ENCODE assay signal across 19 cellular contexts in genomic region chr2:218708086-218708485, GRCh38. TPM values are rescaled to one million over a fixed set of nuclear protein-coding genes. Genes with fewer than 3 reads are reported as not detected.
DNase-seq lines count a peak whose midpoint lies in the region; ATAC-seq and TF ChIP-seq lines count a peak whose summit lies in the region.
"Had no signal": no experiment of that assay in that cellular context is flagged by ENCODE, and none has a peak within 500 bp of the region (broad histone marks: within the 10 kb centered on the region; RNA-seq: fewer than 3 reads in every experiment).

No MANE protein-coding gene starts in this region.

- no peak for TF ChIP-seq CTCF in upper lobe of left lung (IDR thresholded peaks at IDR 0.05)

- H3K9me3 Mint-ChIP-seq in activated CD8-positive, alpha-beta memory T cell treated with anti-CD3 and anti-CD28 coated beads, Interleukin-2, amount 10 ng/mL, durations not matched to agents 7 days and 5 days (ENCODE audit: low read depth), result no peaks in the 10 kb centered on the region
- no peaks in the 10 kb centered on the region for H3K9me3 Mint-ChIP-seq in activated T-helper 17 cell treated with anti-CD3 and anti-CD28 coated beads, Interleukin-2, amount 50 U/mL, for 72 hours
- H3K9me3 Mint-ChIP-seq: effector memory CD8-positive, alpha-beta T cell had no signal

- H3K27ac Mint-ChIP-seq in activated CD8-positive, alpha-beta memory T cell treated with anti-CD3 and anti-CD28 coated beads, Interleukin-2, amount 10 ng/mL, durations not matched to agents 7 days and 5 days, result peak overlapping the region; percentile 56
- H3K27ac Mint-ChIP-seq in activated T-helper 17 cell treated with anti-CD3 and anti-CD28 coated beads, Interleukin-2, amount 50 U/mL, for 72 hours, result no peak overlapping the region
- H3K27ac Mint-ChIP-seq: effector memory CD8-positive, alpha-beta T cell had no signal

- no peak for TF ChIP-seq EP300 in upper lobe of left lung (IDR thresholded peaks at IDR 0.05)

- H3K27me3 Mint-ChIP-seq in activated CD8-positive, alpha-beta memory T cell treated with anti-CD3 and anti-CD28 coated beads, Interleukin-2, amount 10 ng/mL, durations not matched to agents 7 days and 5 days, result peaks cover 8% of the 10 kb centered on the region
- no peaks in the 10 kb centered on the region for H3K27me3 Mint-ChIP-seq in activated T-helper 17 cell treated with anti-CD3 and anti-CD28 coated beads, Interleukin-2, amount 50 U/mL, for 72 hours

- no peak overlapping the region for H3K4me3 Mint-ChIP-seq in activated CD8-positive, alpha-beta memory T cell treated with anti-CD3 and anti-CD28 coated beads, Interleukin-2, amount 10 ng/mL, durations not matched to agents 7 days and 5 days
- no peak overlapping the region for H3K4me3 Mint-ChIP-seq in activated T-helper 17 cell treated with anti-CD3 and anti-CD28 coated beads, Interleukin-2, amount 50 U/mL, for 72 hours
- H3K4me3 Mint-ChIP-seq: effector memory CD8-positive, alpha-beta T cell had no signal

- ATAC-seq in activated CD8-positive, alpha-beta memory T cell treated with anti-CD3 and anti-CD28 coated beads, Interleukin-2, amount 10 ng/mL, durations not matched to agents 7 days and 5 days, result peak; percentile 14
- ATAC-seq in GM21381 (IDR thresholded peaks at IDR 0.05; ENCODE audit: unreplicated experiment), result peak; percentile 27
- peak; percentile 27 for ATAC-seq in HG02973 (IDR thresholded peaks at IDR 0.05; ENCODE audit: unreplicated experiment)
- peak; percentile 4 for ATAC-seq in activated T-helper 17 cell treated with anti-CD3 and anti-CD28 coated beads, Interleukin-2, amount 50 U/mL, for 72 hours (replicated peaks)
- ATAC-seq in upper lobe of left lung (ENCODE audit: low FRiP score in 2 of 2), result no peak
- ATAC-seq in esophagus mucosa, result no peak
- ATAC-seq: activated CD4-positive, CD25-positive, alpha-beta regulatory T cell treated with anti-CD3 and anti-CD28 coated beads, Interleukin-2, amount 50 U/mL, for 24 hours; effector memory CD8-positive, alpha-beta T cell; lower lobe of right lung; pancreas had no signal

- TF ChIP-seq POLR2A in erythroblast (IDR thresholded peaks at IDR 0.05; ENCODE audit: low read length), result no peak
- TF ChIP-seq POLR2A in upper lobe of left lung (IDR thresholded peaks at IDR 0.05), result no peak

- peaks cover 8 to 13% (median 10%) of the 10 kb centered on the region in 4 donors for H3K4me1 ChIP-seq in upper lobe of left lung

- H3K36me3 ChIP-seq in upper lobe of left lung, result no peaks in the 10 kb centered on the region
- H3K36me3 ChIP-seq: BLaER1, lower lobe of right lung, pancreas, sigmoid colon had no signal

- DNase-seq in activated CD8-positive, alpha-beta memory T cell treated with anti-CD3 and anti-CD28 coated beads, Interleukin-2, amount 10 ng/mL, durations not matched to agents 7 days and 5 days, result peak; percentile 69
- no peak for DNase-seq in activated CD8-positive, alpha-beta memory T cell treated with anti-CD3 and anti-CD28 coated beads, Interleukin-2, amount 50 U/mL, for 4 hours
- no peak for DNase-seq in erythroblast (lab: John Stamatoyannopoulos, UW)
- no peak for DNase-seq in upper lobe of left lung
- DNase-seq: activated naive CD4-positive, alpha-beta T cell treated with Interleukin-2 at 50 U/mL for 16 hours; aorta; effector memory CD8-positive, alpha-beta T cell; head of caudate nucleus; lower lobe of right lung; NCI-H2029; NCI-H524 treated with DMSO at 0.1 percent for 48 hours; pancreas; sigmoid colon had no signal

- 86 to 90% methylated on average over 4 of the region's 4 CpGs for WGBS in upper lobe of left lung, 2 donors

- CTCF ChIA-PET in activated CD8-positive, alpha-beta memory T cell treated with anti-CD3 and anti-CD28 coated beads, Interleukin-2, amount 10 ng/mL, durations not matched to agents 7 days and 5 days (lab: Charles Lee), result interaction anchor here (0.8 to 2.6 kb wide), 9 partner anchors 9 to 590 kb away, joined by 3 to 18 read pairs (median 4); partner anchors contain the start of genes BCS1L, RNF25 and ZNF142

- H3K9me3 ChIP-seq in upper lobe of left lung, result no peaks in the 10 kb centered on the region
- H3K9me3 ChIP-seq: BLaER1, lower lobe of right lung, pancreas, sigmoid colon had no signal

- H3K36me3 Mint-ChIP-seq in activated CD8-positive, alpha-beta memory T cell treated with anti-CD3 and anti-CD28 coated beads, Interleukin-2, amount 10 ng/mL, durations not matched to agents 7 days and 5 days, result peaks cover 2% of the 10 kb centered on the region
- no peaks in the 10 kb centered on the region for H3K36me3 Mint-ChIP-seq in activated T-helper 17 cell treated with anti-CD3 and anti-CD28 coated beads, Interleukin-2, amount 50 U/mL, for 72 hours (ENCODE audit: low read depth)

- peaks cover 39% of the 10 kb centered on the region for H3K4me1 Mint-ChIP-seq in activated CD8-positive, alpha-beta memory T cell treated with anti-CD3 and anti-CD28 coated beads, Interleukin-2, amount 10 ng/mL, durations not matched to agents 7 days and 5 days
- no peaks in the 10 kb centered on the region for H3K4me1 Mint-ChIP-seq in activated T-helper 17 cell treated with anti-CD3 and anti-CD28 coated beads, Interleukin-2, amount 50 U/mL, for 72 hours

- no peaks in the 10 kb centered on the region for H3K27me3 ChIP-seq in upper lobe of left lung
- H3K27me3 ChIP-seq: BLaER1, pancreas, sigmoid colon had no signal

- no peak overlapping the region for H3K27ac ChIP-seq in upper lobe of left lung
- H3K27ac ChIP-seq: BLaER1, lower lobe of right lung, pancreas, sigmoid colon had no signal

- no peak overlapping the region for H3K4me3 ChIP-seq in upper lobe of left lung
- H3K4me3 ChIP-seq: BLaER1, lower lobe of right lung, pancreas, sigmoid colon had no signal

RNA-seq across cellular contexts. Expression of gene TTLL4, which starts 2.5 kb away (rescaled TPM):
- 10 to 100 TPM; 39.6 to 40.4 TPM for total RNA-seq in activated CD8-positive, alpha-beta memory T cell treated with anti-CD3 and anti-CD28 coated beads, Interleukin-2, amount 10 ng/mL, durations not matched to agents 7 days and 5 days
- total RNA-seq in activated T-helper 17 cell treated with anti-CD3 and anti-CD28 coated beads, Interleukin-2, amount 50 U/mL, for 72 hours, result 10 to 100 TPM; 34.1 to 42.6 TPM
- total RNA-seq in upper lobe of left lung (10 to 100 TPM; 21.1 to 46.1 (median 31.7) TPM), esophagus mucosa (14.0 TPM)

RNA-seq across cellular contexts. Expression of gene STK36, which starts 36.2 kb away (rescaled TPM):
- total RNA-seq in activated CD8-positive, alpha-beta memory T cell treated with anti-CD3 and anti-CD28 coated beads, Interleukin-2, amount 10 ng/mL, durations not matched to agents 7 days and 5 days, result 10 to 100 TPM; 16.8 to 22.4 TPM
- total RNA-seq in activated T-helper 17 cell treated with anti-CD3 and anti-CD28 coated beads, Interleukin-2, amount 50 U/mL, for 72 hours, result 10 to 100 TPM; 13.4 to 13.8 TPM
- total RNA-seq in upper lobe of left lung (100 to 1,000 TPM in 1 of 6 donors, 10 to 100 TPM in 5; 21.3 to 153 (median 36.8) TPM), esophagus mucosa (12.0 TPM)

RNA-seq across cellular contexts. Expression of gene RNF25, which starts 36.3 kb away (rescaled TPM):
- 10 to 100 TPM; 22.0 to 25.7 TPM for total RNA-seq in activated CD8-positive, alpha-beta memory T cell treated with anti-CD3 and anti-CD28 coated beads, Interleukin-2, amount 10 ng/mL, durations not matched to agents 7 days and 5 days
- 10 to 100 TPM; 13.5 to 20.7 TPM for total RNA-seq in activated T-helper 17 cell treated with anti-CD3 and anti-CD28 coated beads, Interleukin-2, amount 50 U/mL, for 72 hours
- 10 to 100 TPM in 5 of 6 donors, 1 to 10 TPM in 1; 7.3 to 25.7 (median 17.8) TPM for total RNA-seq in upper lobe of left lung
- 15.3 TPM for total RNA-seq in esophagus mucosa

RNA-seq across cellular contexts. Expression of gene BCS1L, which starts 48.6 kb away (rescaled TPM):
- total RNA-seq in activated CD8-positive, alpha-beta memory T cell treated with anti-CD3 and anti-CD28 coated beads, Interleukin-2, amount 10 ng/mL, durations not matched to agents 7 days and 5 days, result 10 to 100 TPM; 55.2 to 67.6 TPM
- 10 to 100 TPM; 20.2 to 69.3 TPM for total RNA-seq in activated T-helper 17 cell treated with anti-CD3 and anti-CD28 coated beads, Interleukin-2, amount 50 U/mL, for 72 hours
- total RNA-seq in upper lobe of left lung (100 to 1,000 TPM in 1 of 6 donors, 10 to 100 TPM in 5; 18.2 to 128 (median 32.2) TPM), esophagus mucosa (43.9 TPM)

RNA-seq across cellular contexts. Expression of gene ZNF142, which starts 48.7 kb away (rescaled TPM):
- total RNA-seq in activated CD8-positive, alpha-beta memory T cell treated with anti-CD3 and anti-CD28 coated beads, Interleukin-2, amount 10 ng/mL, durations not matched to agents 7 days and 5 days, result 10 to 100 TPM; 54.2 to 55.4 TPM
- 10 to 100 TPM; 28.5 to 44.0 TPM for total RNA-seq in activated T-helper 17 cell treated with anti-CD3 and anti-CD28 coated beads, Interleukin-2, amount 50 U/mL, for 72 hours
- total RNA-seq in upper lobe of left lung (10 to 100 TPM; 17.1 to 58.7 (median 24.6) TPM), esophagus mucosa (13.8 TPM)

Comparison
In these comparisons a context has a peak if more than half of its experiments do, and no peak if none do; other contexts are left out.
1. ATAC-seq: peak in activated CD8-positive, alpha-beta memory T cell treated with anti-CD3 and anti-CD28 coated beads, Interleukin-2, amount 10 ng/mL, durations not matched to agents 7 days and 5 days (single experiment), GM21381 (single experiment), HG02973 (single experiment) and activated T-helper 17 cell treated with anti-CD3 and anti-CD28 coated beads, Interleukin-2, amount 50 U/mL, for 72 hours (single experiment); none in upper lobe of left lung (0 of 2) and esophagus mucosa (single experiment).